Comparison of ENCODE assay signal across 18 cellular contexts in genomic region chr12:131688131-131688844, GRCh38. TPM values are rescaled to one million over a fixed set of nuclear protein-coding genes. Genes with fewer than 3 reads are reported as not detected.
DNase-seq lines count a peak whose midpoint lies in the region; ATAC-seq, FAIRE-seq and TF ChIP-seq lines count a peak whose summit lies in the region.
"Had no signal": no experiment of that assay in that cellular context is flagged by ENCODE, and none has a peak within 500 bp of the region (broad histone marks: within the 10 kb centered on the region; RNA-seq: fewer than 3 reads in every experiment).

No MANE protein-coding gene starts in this region.

- H3K27me3 Mint-ChIP-seq in osteocyte (ENCODE audit: unreplicated experiment) (no peaks in the 10 kb centered on the region), T-cell (peaks cover 4 to 7% of the 10 kb centered on the region in 2 donors)

- peaks cover 0 to 15% of the 10 kb centered on the region in 2 experiments; a peak in 2 of 5 replicates for H3K4me1 ChIP-seq in K562 (replicated peaks in 1 of 2; ENCODE audit: control insufficient read depth in 2 of 2, insufficient read depth in 2 of 2, low read length in 2 of 2)
- no peaks in the 10 kb centered on the region for H3K4me1 ChIP-seq in testis

- H3K27me3 ChIP-seq in K562 (ENCODE audit: control insufficient read depth in 2 of 2, insufficient read depth in 2 of 2, low read length in 2 of 2) (peaks cover 17 to 39% of the 10 kb centered on the region in 2 experiments), testis (no peaks in the 10 kb centered on the region)
- H3K27me3 ChIP-seq: BLaER1 had no signal

- TF ChIP-seq CTCF in K562 (IDR thresholded peaks at IDR 0.05 in 2 of 3, conservative IDR thresholded peaks at IDR 0.05 in 1 of 3; ENCODE audit: insufficient read depth in 2 of 3, low read depth in 1 of 3, low read length in 3 of 3), result no peak
- TF ChIP-seq CTCF in osteocyte (IDR thresholded peaks at IDR 0.05), result no peak
- no peak for TF ChIP-seq CTCF in testis (IDR thresholded peaks at IDR 0.05)

- in situ Hi-C loops in K562 (cut with MboI), result no loop called here

- ATAC-seq in K562 (no peak), T-cell (replicated peaks in 1 of 4) (no peak)

- no peaks in the 10 kb centered on the region for H3K9me1 ChIP-seq in K562 (ENCODE audit: control insufficient read depth, insufficient read depth, low read length)

- FAIRE-seq in GM12892 (lab: Jason Lieb, UNC), result peak; percentile 51
- FAIRE-seq in K562 (lab: Jason Lieb, UNC), result peak; percentile 37
- FAIRE-seq: HepG2 had no signal

- H3K27ac ChIP-seq in K562 (ENCODE audit: extremely low read depth, low read depth, low read length) (no peak overlapping the region), testis (no peak overlapping the region)
- H3K27ac ChIP-seq: BLaER1 had no signal

- intact Hi-C loops in K562 (cut with micrococcal nuclease), result no loop called here
- intact Hi-C loops in testis (cut with DNase I; ENCODE audit: low total_unique reads), result no loop called here

- 3% methylated on average over 3 of the region's 3 CpGs for WGBS in K562 (ENCODE audit: insufficient coverage, low coverage, missing lambda C conversion rate)
- WGBS in testis, 2 donors, result 87 to 90% methylated on average over 3 of the region's 3 CpGs

- TF ChIP-seq POLR2A in GM12892 (IDR thresholded peaks at IDR 0.05; ENCODE audit: low read depth, low read length), result no peak
- no peak for TF ChIP-seq POLR2A in K562 (conservative IDR thresholded peaks at IDR 0.05)
- TF ChIP-seq POLR2A in testis (IDR thresholded peaks at IDR 0.05), result no peak

- H3K4me2 ChIP-seq in K562 (ENCODE audit: insufficient read depth, low read length), result no peak overlapping the region
- H3K4me2 ChIP-seq: BLaER1 had no signal

- H3K9me3 ChIP-seq in K562 (replicated peaks; ENCODE audit: control insufficient read depth, insufficient read depth, low read depth, low read length), result peaks cover 6% of the 10 kb centered on the region
- no peaks in the 10 kb centered on the region for H3K9me3 ChIP-seq in testis

- H3K36me3 Mint-ChIP-seq in osteocyte (ENCODE audit: unreplicated experiment), result no peaks in the 10 kb centered on the region
- no peaks in the 10 kb centered on the region for H3K36me3 Mint-ChIP-seq in T-cell
- H3K36me3 Mint-ChIP-seq: CD14-positive monocyte; CD4-positive, alpha-beta memory T cell had no signal

- H3K27ac Mint-ChIP-seq in osteocyte (ENCODE audit: unreplicated experiment), result no peak overlapping the region
- no peak overlapping the region for H3K27ac Mint-ChIP-seq in T-cell
- H3K27ac Mint-ChIP-seq: H9 had no signal

- H3K4me3 ChIP-seq in K562 (no peak overlapping the region), testis (no peak overlapping the region)
- H3K4me3 ChIP-seq: BLaER1 had no signal

- CTCF ChIA-PET in K562 (lab: Yijun Ruan, JAX; ENCODE audit: low intra/inter-chr PET ratio), result no interaction called here
- CTCF ChIA-PET in T-cell (lab: Charles Lee), result no interaction called here

- POLR2A ChIA-PET in K562 (lab: Yijun Ruan, JAX) (interaction anchor here (0.6 kb wide), 1 partner anchor 216 kb away, joined by 4 read pairs; no protein-coding TSS in a partner anchor), T-cell (lab: Charles Lee) (no interaction called here)

- TF ChIP-seq RAD21 in K562 (CRISPR knock-in tag; conservative IDR thresholded peaks at IDR 0.05 in 1 of 2, IDR thresholded peaks at IDR 0.05 in 1 of 2), result no peak

- H3K4me3 Mint-ChIP-seq in osteocyte (ENCODE audit: unreplicated experiment) (no peak overlapping the region), T-cell (no peak overlapping the region)
- H3K4me3 Mint-ChIP-seq: CD14-positive monocyte; CD4-positive, alpha-beta memory T cell; H9 had no signal

- DNase-seq in NCI-H1436 (lab: John Stamatoyannopoulos, UW) (peak; percentile 3), NCI-H1436 treated with DMSO at 0.1 percent for 48 hours (lab: John Stamatoyannopoulos, UW) (no peak), GM12892 (ENCODE audit: insufficient read length) (no peak), K562 (ENCODE audit: extremely low read depth in 1 of 4, low spot score in 3 of 4) (no peak), osteocyte (ENCODE audit: extremely low spot score, unreplicated experiment) (peak; percentile 0), testis (no peak), T-cell (no peak), SHP77 (lab: John Stamatoyannopoulos, UW) (no peak)
- DNase-seq: 8988T; CD4-positive, alpha-beta memory T cell; DMS153; DMS79; GDM1; GOT3 had no signal

- H3K36me3 ChIP-seq in K562 (ENCODE audit: control insufficient read depth, insufficient read depth, low read length), result no peaks in the 10 kb centered on the region
- H3K36me3 ChIP-seq in testis (ENCODE audit: low read depth, missing control alignments), result no peaks in the 10 kb centered on the region
- H3K36me3 ChIP-seq: BLaER1 had no signal

- no peaks in the 10 kb centered on the region for H4K20me1 ChIP-seq in K562 (replicated peaks; ENCODE audit: control insufficient read depth, insufficient read depth, low read length)
- H4K20me1 ChIP-seq: BLaER1 had no signal

- no peaks in the 10 kb centered on the region for H3K79me2 ChIP-seq in K562 (ENCODE audit: control insufficient read depth, insufficient read depth, low read length)

- BruUV-seq in K562 (replicated peaks; lab: Mats Ljungman, UMichigan), result no TSS peak

- no peak overlapping the region for H2AFZ ChIP-seq in K562 (ENCODE audit: low read depth, low read length)

- H3K9me3 Mint-ChIP-seq in osteocyte (ENCODE audit: unreplicated experiment) (no peaks in the 10 kb centered on the region), T-cell (peaks cover 0 to 4% (median 0%) of the 10 kb centered on the region in 3 donors)
- H3K9me3 Mint-ChIP-seq: CD4-positive, alpha-beta memory T cell had no signal

- no peak overlapping the region for H3K9ac ChIP-seq in K562 (ENCODE audit: insufficient read depth in 1 of 2, low read depth in 2 of 2, low read length in 2 of 2)
- H3K9ac ChIP-seq: BLaER1 had no signal

- no peak for TF ChIP-seq EP300 in K562 (IDR thresholded peaks at IDR 0.05; ENCODE audit: low read length)

- H3K4me1 Mint-ChIP-seq in osteocyte (ENCODE audit: unreplicated experiment), result no peaks in the 10 kb centered on the region
- H3K4me1 Mint-ChIP-seq in T-cell, result peaks cover 0 to under 1% (median 0%) of the 10 kb centered on the region in 3 donors
- H3K4me1 Mint-ChIP-seq: CD14-positive monocyte; CD4-positive, alpha-beta memory T cell had no signal

TF ChIP-seq in K562, 482 proteins besides CTCF, POLR2A, EP300 and RAD21 (continues in another document):
- no peak for TF ChIP-seq CBX3 (IDR thresholded peaks at IDR 0.05; ENCODE audit: borderline replicate concordance in 1 of 2, low read length in 2 of 2)
- peak; percentile 73 for TF ChIP-seq BRD9 (IDR thresholded peaks at IDR 0.05; ENCODE audit: low read depth, partially characterized antibody)
- no peak for TF ChIP-seq ZNF395 (CRISPR knock-in tag; IDR thresholded peaks at IDR 0.05)
- peak; percentile 98 for TF ChIP-seq HMBOX1 (IDR thresholded peaks at IDR 0.05)
- TF ChIP-seq POLR2AphosphoS5 (IDR thresholded peaks at IDR 0.05; ENCODE audit: control insufficient read depth, insufficient read depth, low read depth, low read length), result no peak
- no peak for TF ChIP-seq HES1 (IDR thresholded peaks at IDR 0.05; ENCODE audit: low read depth)

RNA-seq across cellular contexts. Expression of gene SFSWAP, which starts 22.6 kb away (rescaled TPM):
- 17.4 TPM for polyA plus RNA-seq in GM12892 (2012; ENCODE audit: missing spikeins)
- 141 and 174 TPM in 2 replicates for total RNA-seq in K562 (2011; cell fraction: chromatin; rRNA removed; ENCODE audit: low replicate concordance)
- total RNA-seq in K562 (2011; cell fraction: nucleolus; rRNA removed), result 69.2 and 73.8 TPM in 2 replicates
- 106 and 133 TPM in 2 replicates for total RNA-seq in K562 (2011; cell fraction: nucleoplasm; rRNA removed)
- total RNA-seq in K562 (2014; rRNA removed) (47.5 and 53.4 TPM in 2 replicates), K562 (2014; rRNA removed; fragmentation: Illumina TruSeq; extraction: Trizol) (21.9 and 23.4 TPM in 2 replicates), K562 (2015; rRNA removed; fragmentation: Illumina TruSeq; extraction: Trizol) (31.0 and 32.6 TPM in 2 replicates), K562 (2021) (57.3 and 60.4 TPM in 2 replicates), osteocyte (48.0 and 51.3 TPM in 2 replicates), testis (10 to 100 TPM; 62.4 to 68.4 TPM), T-cell (100 to 1,000 TPM in 4 of 5 donors, 10 to 100 TPM in 1; 95.7 to 110 (median 106) TPM)
- polyA plus RNA-seq in K562 (2011; rRNA removed) (17.4 and 33.1 TPM in 2 replicates), K562 (2014; fragmentation: Illumina TruSeq; extraction: Trizol) (47.9 and 49.4 TPM in 2 replicates), K562 (2014; fragmentation: Nextera tagmentation; extraction: Ambion mirVana) (1 to 10 TPM; 2.4 to 2.8 TPM), K562 (2014; rRNA removed) (36.2 and 42.4 TPM in 2 replicates), testis (ENCODE audit: insufficient read depth, low read depth, low replicate concordance) (37.7 TPM)
- 17.2 and 28.4 TPM in 2 replicates for polyA plus RNA-seq in K562 (2011; cell fraction: cytosol; rRNA removed)
- 104 and 135 TPM in 2 replicates for polyA plus RNA-seq in K562 (2011; cell fraction: nucleus; rRNA removed)
- 26.3 and 38.9 TPM in 2 replicates for polyA plus RNA-seq in K562 (2012)
- polyA minus RNA-seq in K562 (2011; rRNA and poly(A)+ RNA removed), result 24.6 and 36.6 TPM in 2 replicates
- 18.6 and 35.6 TPM in 2 replicates for polyA minus RNA-seq in K562 (2011; cell fraction: cytosol; rRNA and poly(A)+ RNA removed)
- 50.4 and 79.0 TPM in 2 replicates for polyA minus RNA-seq in K562 (2011; cell fraction: nucleus; rRNA and poly(A)+ RNA removed)

Comparison
In these comparisons a context has a peak if more than half of its experiments do, and no peak if none do; other contexts are left out.
1. DNase-seq: peak in NCI-H1436 (single experiment) and osteocyte (single experiment); none in NCI-H1436 treated with DMSO at 0.1 percent for 48 hours (single experiment), GM12892 (single experiment), K562 (0 of 4), testis (single experiment), T-cell (0 of 34) and SHP77 (0 of 2).